Comparison of ENCODE assay signal across 14 cellular contexts in the genomic region with DNA sequence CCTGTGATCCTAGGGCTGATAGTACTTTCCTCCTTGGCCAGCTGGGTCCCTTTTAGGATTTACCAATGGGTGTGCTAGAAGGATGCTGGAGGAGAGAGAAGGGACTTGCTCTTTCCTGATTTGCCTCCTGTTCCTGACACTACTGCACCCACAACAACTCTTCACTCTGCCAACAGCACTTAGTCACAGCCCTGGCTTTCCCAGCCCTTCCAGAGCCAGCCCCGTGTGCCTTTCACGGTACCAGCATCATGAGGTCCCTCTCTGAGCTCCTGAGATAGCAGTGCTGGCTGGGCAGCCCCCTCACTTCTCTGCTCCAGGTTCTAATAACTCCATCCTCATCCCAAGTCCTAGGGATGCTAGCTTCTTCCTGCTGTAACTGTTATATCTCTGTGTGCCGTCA.
DNase-seq lines count a peak whose midpoint lies in the region; FAIRE-seq and TF ChIP-seq lines count a peak whose summit lies in the region.
"Had no signal": no experiment of that assay in that cellular context is flagged by ENCODE, and none has a peak within 500 bp of the region (broad histone marks: within the 10 kb centered on the region; RNA-seq: fewer than 3 reads in every experiment).

No MANE protein-coding gene starts in this region.

- no peaks in the 10 kb centered on the region for H3K9me3 Mint-ChIP-seq in mesothelial cell of epicardium
- no peaks in the 10 kb centered on the region for H3K9me3 Mint-ChIP-seq in activated naive CD4-positive, alpha-beta T cell treated with anti-CD3 and anti-CD28 coated beads for 36 hours

- no peak for TF ChIP-seq CTCF in H1 (IDR thresholded peaks at IDR 0.05; ENCODE audit: control extremely low read depth in 1 of 3, insufficient read depth in 1 of 3, low read depth in 1 of 3, low read length in 3 of 3)
- TF ChIP-seq CTCF in mesothelial cell of epicardium (IDR thresholded peaks at IDR 0.05; ENCODE audit: unreplicated experiment), result no peak

- H3K4me3 ChIP-seq in MG63 (no peak overlapping the region), H1 (ENCODE audit: extremely low read depth in 1 of 4, insufficient read depth in 2 of 4, low read depth in 3 of 4, low read length in 4 of 4) (no peak overlapping the region), HAP-1 (no peak overlapping the region)
- H3K4me3 ChIP-seq: BLaER1 treated with 17β-estradiol and CSF1 and Interleukin-3, amounts not matched to agents 10 nM and 100 nM had no signal

- no peak overlapping the region for H3K4ac ChIP-seq in H1 (replicated peaks; ENCODE audit: insufficient read length, low read depth, low read length)

- H3K79me2 ChIP-seq in H1 (ENCODE audit: control insufficient read depth in 1 of 2, insufficient read depth in 2 of 2, low read length in 2 of 2), result no peaks in the 10 kb centered on the region

- no peaks in the 10 kb centered on the region for H3K36me3 Mint-ChIP-seq in mesothelial cell of epicardium
- no peaks in the 10 kb centered on the region for H3K36me3 Mint-ChIP-seq in activated naive CD4-positive, alpha-beta T cell treated with anti-CD3 and anti-CD28 coated beads for 36 hours (ENCODE audit: low read depth)

- no peak overlapping the region for H2BK120ac ChIP-seq in H1 (replicated peaks; ENCODE audit: low read depth, low read length)

- no peak for TF ChIP-seq EP300 in H1 (IDR thresholded peaks at IDR 0.05; ENCODE audit: borderline replicate concordance in 1 of 2, low read depth in 2 of 2, low read length in 2 of 2)

- H3K4me3 Mint-ChIP-seq in mesothelial cell of epicardium, result no peak overlapping the region
- H3K4me3 Mint-ChIP-seq in activated naive CD4-positive, alpha-beta T cell treated with anti-CD3 and anti-CD28 coated beads for 36 hours, result no peak overlapping the region

- no peak overlapping the region for H4K91ac ChIP-seq in H1 (replicated peaks; ENCODE audit: insufficient read length, low read length)

- H2AFZ ChIP-seq in H1 (ENCODE audit: low read length), result 0 out of 2 replicates have a peak overlapping the region, but pooled peaks have one; percentile 59

- peak overlapping the region; percentile 39 for H3K27ac Mint-ChIP-seq in mesothelial cell of epicardium
- no peak overlapping the region for H3K27ac Mint-ChIP-seq in activated naive CD4-positive, alpha-beta T cell treated with anti-CD3 and anti-CD28 coated beads for 36 hours

- in situ Hi-C loops in HAP-1 (cut with MboI; ENCODE audit: low sequenced_read_pairs), result no loop called here

- peaks cover 30% of the 10 kb centered on the region for H3K4me1 Mint-ChIP-seq in mesothelial cell of epicardium
- no peaks in the 10 kb centered on the region for H3K4me1 Mint-ChIP-seq in activated naive CD4-positive, alpha-beta T cell treated with anti-CD3 and anti-CD28 coated beads for 36 hours (ENCODE audit: low read depth)

- 0 out of 2 replicates have a peak overlapping the region, but pooled peaks have one; percentile 32 for H2BK20ac ChIP-seq in H1 (ENCODE audit: low read length)

- H3K56ac ChIP-seq in H1 (replicated peaks; ENCODE audit: insufficient read length, low read depth, low read length), result no peak overlapping the region

- no peak overlapping the region for H3K4me2 ChIP-seq in H1 (ENCODE audit: insufficient read depth in 1 of 2, low read depth in 2 of 2, low read length in 2 of 2)
- H3K4me2 ChIP-seq: BLaER1 treated with 17β-estradiol and CSF1 and Interleukin-3, amounts not matched to agents 10 nM and 100 nM had no signal

- no peak overlapping the region for H4K5ac ChIP-seq in H1 (ENCODE audit: insufficient read length, low read depth, low read length)

- no peaks in the 10 kb centered on the region for H3K79me1 ChIP-seq in H1 (ENCODE audit: low read depth, low read length)

- FAIRE-seq in H1 (lab: Jason Lieb, UNC), result no peak
- FAIRE-seq: GM12892 had no signal

- peak overlapping the region; percentile 29; the same call in 1 of the 2 replicates for H2AK5ac ChIP-seq in H1 (ENCODE audit: low read depth, low read length)

- H3K9ac ChIP-seq in H1 (replicated peaks in 1 of 4; ENCODE audit: extremely low read depth in 1 of 4, low read depth in 3 of 4, low read length in 3 of 4), result no peak overlapping the region
- H3K9ac ChIP-seq: BLaER1 treated with 17β-estradiol and CSF1 and Interleukin-3, amounts not matched to agents 10 nM and 100 nM had no signal

- H3K36me3 ChIP-seq in MG63, result no peaks in the 10 kb centered on the region
- no peaks in the 10 kb centered on the region for H3K36me3 ChIP-seq in H1 (ENCODE audit: control insufficient read depth in 2 of 4, insufficient read depth in 4 of 4, low read length in 3 of 4)
- no peaks in the 10 kb centered on the region for H3K36me3 ChIP-seq in HAP-1 (replicated peaks)
- H3K36me3 ChIP-seq: BLaER1 treated with 17β-estradiol and CSF1 and Interleukin-3, amounts not matched to agents 10 nM and 100 nM had no signal

- WGBS in H1 (ENCODE audit: extremely low coverage in 1 of 2, insufficient coverage in 1 of 2, insufficient read length in 1 of 2, insufficient replicate concordance in 2 of 2, low coverage in 1 of 2, low lambda C conversion rate in 2 of 2, missing lambda C conversion rate in 1 of 2), 2 experiments, result 81% methylated on average over 3 of the region's 3 CpGs; no CpG with 5 or more reads in 1 of the 2 experiments

- DNase-seq in Ammon's horn (ENCODE audit: low spot score) (peak; percentile 43), MG63 (peak; percentile 45), H1 (ENCODE audit: low read depth in 1 of 2, low spot score in 2 of 2) (no peak), mesothelial cell of epicardium (ENCODE audit: low spot score in 2 of 2, unreplicated experiment in 2 of 2) (no peak), NCI-H1694 treated with DMSO at 0.1 percent for 48 hours (lab: John Stamatoyannopoulos, UW) (no peak), HAP-1 (ENCODE audit: low spot score in 2 of 2) (no peak)
- no peak for DNase-seq in effector CD8-positive, alpha-beta T cell (lab: John Stamatoyannopoulos, UW)
- no peak for DNase-seq in activated naive CD4-positive, alpha-beta T cell treated with anti-CD3 and anti-CD28 coated beads for 36 hours
- DNase-seq: IMR-90, NCI-H1105 treated with DMSO at 0.1 percent for 48 hours, NCI-H1930, NCI-H446 treated with DMSO at 0.1 percent for 48 hours had no signal

- no peak overlapping the region for H2BK5ac ChIP-seq in H1 (ENCODE audit: low read depth, low read length)

- H3K23me2 ChIP-seq in H1 (ENCODE audit: low read depth, low read length), result no peaks in the 10 kb centered on the region

- no peaks in the 10 kb centered on the region for H4K20me1 ChIP-seq in H1 (replicated peaks in 1 of 2; ENCODE audit: control insufficient read depth in 1 of 2, insufficient read depth in 2 of 2, low read length in 2 of 2)
- H4K20me1 ChIP-seq: BLaER1 treated with 17β-estradiol and CSF1 and Interleukin-3, amounts not matched to agents 10 nM and 100 nM had no signal

- H3K9me3 ChIP-seq in MG63, result no peaks in the 10 kb centered on the region
- no peaks in the 10 kb centered on the region for H3K9me3 ChIP-seq in H1 (ENCODE audit: insufficient read depth in 2 of 2, low read depth in 1 of 2, low read length in 1 of 2)
- H3K9me3 ChIP-seq in HAP-1, result no peaks in the 10 kb centered on the region
- H3K9me3 ChIP-seq: BLaER1 treated with 17β-estradiol and CSF1 and Interleukin-3, amounts not matched to agents 10 nM and 100 nM had no signal

- H3K18ac ChIP-seq in H1 (ENCODE audit: extremely low read depth, low read length), result no peak overlapping the region

- POLR2A ChIA-PET in H1 (lab: Charles Lee; ENCODE audit: partially characterized antibody), result no interaction called here

- TF ChIP-seq RAD21 in H1 (IDR thresholded peaks at IDR 0.05 in 1 of 2, conservative IDR thresholded peaks at IDR 0.05 in 1 of 2; ENCODE audit: low read depth in 2 of 2, low read length in 2 of 2), result no peak

- no peak overlapping the region for H2BK12ac ChIP-seq in H1 (ENCODE audit: low read depth, low read length)

- CTCF ChIA-PET in H1 (lab: Charles Lee; ENCODE audit: partially characterized antibody), result interaction anchor here (0.5 to 2.7 kb wide), 7 partner anchors 12 to 450 kb away, joined by 3 to 10 read pairs (median 4); no protein-coding TSS in a partner anchor
- CTCF ChIA-PET in activated naive CD4-positive, alpha-beta T cell treated with anti-CD3 and anti-CD28 coated beads for 36 hours (lab: Charles Lee), result interaction anchor here (1.2 kb wide), 1 partner anchor 11 kb away, joined by 5 read pairs; no protein-coding TSS in a partner anchor

- H3K4me1 ChIP-seq in H1 (replicated peaks in 1 of 4; ENCODE audit: control insufficient read depth in 3 of 4, insufficient read depth in 4 of 4, low read length in 3 of 4), result no peaks in the 10 kb centered on the region; a peak in 1 of 7 replicates
- H3K4me1 ChIP-seq in HAP-1, result no peaks in the 10 kb centered on the region

- H3K14ac ChIP-seq in H1 (ENCODE audit: insufficient read length), result no peak overlapping the region

- H3K27me3 ChIP-seq in MG63 (peaks cover 33% of the 10 kb centered on the region), H1 (replicated peaks in 1 of 4; ENCODE audit: control insufficient read depth in 3 of 4, extremely low read depth in 1 of 4, insufficient read depth in 3 of 4, low read length in 3 of 4) (no peaks in the 10 kb centered on the region), HAP-1 (ENCODE audit: low read depth) (0 out of 2 replicates have a peak, but pooled peaks cover 9% of the 10 kb centered on the region)
- H3K27me3 ChIP-seq: BLaER1 treated with 17β-estradiol and CSF1 and Interleukin-3, amounts not matched to agents 10 nM and 100 nM had no signal

- no peaks in the 10 kb centered on the region for H3K27me3 Mint-ChIP-seq in mesothelial cell of epicardium (ENCODE audit: low read depth)
- peaks cover 36% of the 10 kb centered on the region for H3K27me3 Mint-ChIP-seq in activated naive CD4-positive, alpha-beta T cell treated with anti-CD3 and anti-CD28 coated beads for 36 hours (ENCODE audit: low read depth)

- intact Hi-C loops in activated naive CD4-positive, alpha-beta T cell treated with anti-CD3 and anti-CD28 coated beads for 36 hours (cut with micrococcal nuclease), result no loop called here

- H2BK15ac ChIP-seq in H1 (ENCODE audit: low read length), result no peak overlapping the region

- no peak overlapping the region for H3K23ac ChIP-seq in H1 (ENCODE audit: insufficient read length)

- H4K8ac ChIP-seq in H1 (ENCODE audit: extremely low read depth, insufficient read depth, low read length), result no peak overlapping the region

- TF ChIP-seq POLR2A in H1 (IDR thresholded peaks at IDR 0.05; ENCODE audit: control extremely low read depth in 1 of 2, low read depth in 2 of 2, low read length in 2 of 2), result no peak

- H3K27ac ChIP-seq in H1 (ENCODE audit: low read depth, low read length), result no peak overlapping the region
- H3K27ac ChIP-seq: BLaER1 treated with 17β-estradiol and CSF1 and Interleukin-3, amounts not matched to agents 10 nM and 100 nM had no signal

TF ChIP-seq in H1, 55 proteins besides CTCF, POLR2A, EP300 and RAD21:
- no peak for TF ChIP-seq POU5F1 (IDR thresholded peaks at IDR 0.05; ENCODE audit: low read depth, low read length)

Comparison
In these comparisons a context has a peak if more than half of its experiments do, and no peak if none do; other contexts are left out.
1. DNase-seq: peak in Ammon's horn (single experiment) and MG63 (single experiment); none in H1 (0 of 2), mesothelial cell of epicardium (0 of 2), NCI-H1694 treated with DMSO at 0.1 percent for 48 hours (single experiment), HAP-1 (0 of 2), effector CD8-positive, alpha-beta T cell (single experiment) and activated naive CD4-positive, alpha-beta T cell treated with anti-CD3 and anti-CD28 coated beads for 36 hours (single experiment).